Comparison of ENCODE assay signal across 15 cellular contexts in the genomic region with DNA sequence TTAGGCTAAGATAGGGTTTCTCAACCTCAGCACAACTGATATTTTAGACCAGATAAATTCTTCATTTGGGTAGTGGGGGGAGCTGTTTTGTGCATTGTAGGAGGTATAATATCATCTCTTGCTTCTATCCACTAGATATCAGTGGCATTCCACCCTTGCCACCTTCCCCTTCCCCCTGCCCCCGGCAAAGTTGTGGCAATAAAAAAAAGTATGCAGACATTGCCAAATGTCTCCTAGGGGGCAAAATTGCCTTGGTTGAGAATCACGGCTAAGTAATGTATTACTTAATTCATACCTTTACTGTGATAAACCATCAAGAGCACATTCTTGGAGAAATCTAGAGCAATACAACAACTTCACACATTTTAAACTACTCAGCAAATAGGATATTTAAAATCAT. TPM values are rescaled to one million over a fixed set of nuclear protein-coding genes. Genes with fewer than 3 reads are reported as not detected.
DNase-seq lines count a peak whose midpoint lies in the region; ATAC-seq and TF ChIP-seq lines count a peak whose summit lies in the region.
"Had no signal": no experiment of that assay in that cellular context is flagged by ENCODE, and none has a peak within 500 bp of the region (broad histone marks: within the 10 kb centered on the region; RNA-seq: fewer than 3 reads in every experiment).

No MANE protein-coding gene starts in this region.

- peaks cover 49% of the 10 kb centered on the region for H3K4me1 Mint-ChIP-seq in CD4-positive, alpha-beta T cell (ENCODE audit: low read depth)
- H3K4me1 Mint-ChIP-seq in stimulated activated memory B cell treated with anti-CD40 and anti-IgM and Interleukin-4, amounts not matched to agents 10 μg/mL and 1 μg/mL and 100 μg/mL, for 72 hours, result peaks cover 21% of the 10 kb centered on the region

- POLR2A ChIA-PET in CD4-positive, alpha-beta T cell (lab: Charles Lee), result interaction anchor here (0.7 kb wide), 1 partner anchor 8 kb away, joined by 3 read pairs; no protein-coding TSS in a partner anchor

- intact Hi-C loops in CD4-positive, alpha-beta T cell (cut with DNase I, micrococcal nuclease), result no loop called here

- no peaks in the 10 kb centered on the region for H3K9me3 ChIP-seq in CD4-positive, alpha-beta T cell (ENCODE audit: control insufficient read depth, low read length)

- H3K9me3 Mint-ChIP-seq in CD4-positive, alpha-beta T cell, result no peaks in the 10 kb centered on the region
- H3K9me3 Mint-ChIP-seq in stimulated activated memory B cell treated with anti-CD40 and anti-IgM and Interleukin-4, amounts not matched to agents 10 μg/mL and 1 μg/mL and 100 μg/mL, for 72 hours, result no peaks in the 10 kb centered on the region
- H3K9me3 Mint-ChIP-seq: IgD-negative memory B cell had no signal

- H3K27ac ChIP-seq in CD4-positive, alpha-beta T cell (ENCODE audit: low read depth, low read length), result no peak overlapping the region
- H3K27ac ChIP-seq: BLaER1 had no signal

- no peaks in the 10 kb centered on the region for H3K27me3 Mint-ChIP-seq in CD4-positive, alpha-beta T cell
- H3K27me3 Mint-ChIP-seq in stimulated activated memory B cell treated with anti-CD40 and anti-IgM and Interleukin-4, amounts not matched to agents 10 μg/mL and 1 μg/mL and 100 μg/mL, for 72 hours, result no peaks in the 10 kb centered on the region
- H3K27me3 Mint-ChIP-seq: IgD-negative memory B cell had no signal

- H3K27me3 ChIP-seq in CD4-positive, alpha-beta T cell (ENCODE audit: control insufficient read depth, insufficient read depth, low read length), result no peaks in the 10 kb centered on the region
- H3K27me3 ChIP-seq: BLaER1 had no signal

- DNase-seq in CD4-positive, alpha-beta T cell, result no peak
- DNase-seq in EL, result peak; percentile 9
- DNase-seq in RPMI7951 (ENCODE audit: low read depth), result peak; percentile 33
- DNase-seq in renal cortical epithelial cell (ENCODE audit: low read depth), result peak; percentile 15
- DNase-seq in NCI-H2227 (lab: John Stamatoyannopoulos, UW; ENCODE audit: unreplicated experiment), result no peak
- DNase-seq: 8988T, AML-193, DMS53, GDM1, KG1 had no signal

- no peak for ATAC-seq in CD4-positive, alpha-beta T cell (ENCODE audit: poor library complexity)
- ATAC-seq in HG03280 (IDR thresholded peaks at IDR 0.05; ENCODE audit: unreplicated experiment), result no peak
- ATAC-seq in stimulated activated memory B cell treated with anti-CD40 and anti-IgM and Interleukin-4, amounts not matched to agents 10 μg/mL and 1 μg/mL and 100 μg/mL, for 72 hours, result no peak
- ATAC-seq: HCT116 had no signal

- TF ChIP-seq CTCF in CD4-positive, alpha-beta T cell (IDR thresholded peaks at IDR 0.05), result no peak

- H3K36me3 Mint-ChIP-seq in CD4-positive, alpha-beta T cell (ENCODE audit: low read depth), result no peaks in the 10 kb centered on the region
- no peaks in the 10 kb centered on the region for H3K36me3 Mint-ChIP-seq in stimulated activated memory B cell treated with anti-CD40 and anti-IgM and Interleukin-4, amounts not matched to agents 10 μg/mL and 1 μg/mL and 100 μg/mL, for 72 hours

- no peak overlapping the region for H3K27ac Mint-ChIP-seq in CD4-positive, alpha-beta T cell
- no peak overlapping the region for H3K27ac Mint-ChIP-seq in stimulated activated memory B cell treated with anti-CD40 and anti-IgM and Interleukin-4, amounts not matched to agents 10 μg/mL and 1 μg/mL and 100 μg/mL, for 72 hours
- H3K27ac Mint-ChIP-seq: IgD-negative memory B cell had no signal

- H3K4me3 Mint-ChIP-seq in CD4-positive, alpha-beta T cell, result peak overlapping the region; percentile 6
- H3K4me3 Mint-ChIP-seq in stimulated activated memory B cell treated with anti-CD40 and anti-IgM and Interleukin-4, amounts not matched to agents 10 μg/mL and 1 μg/mL and 100 μg/mL, for 72 hours, result no peak overlapping the region
- H3K4me3 Mint-ChIP-seq: IgD-negative memory B cell had no signal

- CTCF ChIA-PET in CD4-positive, alpha-beta T cell (lab: Charles Lee), result no interaction called here

RNA-seq across cellular contexts. Expression of a gene that starts 51.4 kb away (rescaled TPM):
- 10 to 100 TPM; 39.5 to 41.9 TPM for total RNA-seq in CD4-positive, alpha-beta T cell
- 20.1 and 24.5 TPM in 2 replicates for total RNA-seq in RPMI7951 (2014; rRNA removed; shearing (Covaris generic))
- total RNA-seq in renal cortical epithelial cell, result 18.9 and 49.9 TPM in 2 replicates

Comparison
In these comparisons a context has a peak if more than half of its experiments do, and no peak if none do; other contexts are left out.
1. DNase-seq: peak in EL (single experiment), RPMI7951 (single experiment) and renal cortical epithelial cell (single experiment); none in CD4-positive, alpha-beta T cell (0 of 10) and NCI-H2227 (single experiment).